ENCODE assay signal across 8 cellular contexts in genomic region chr4:20251796-20252655, GRCh38. TPM values are rescaled to one million over a fixed set of nuclear protein-coding genes. Genes with fewer than 3 reads are reported as not detected.
A peak's percentile ranks its signal among the peaks of the same experiment; 100 is the strongest.
DNase-seq lines count a peak whose midpoint lies in the region; ATAC-seq and TF ChIP-seq lines count a peak whose summit lies in the region.

Gene SLIT2 (plus strand): TSS chr4:20251905. CDS start chr4:20253816, 1,911 bp downstream.

- H3K4me3 ChIP-seq in AG04449 (ENCODE audit: low read depth, low read length), result peak within 1 kb of the TSS; percentile 75
- peak within 1 kb of the TSS; percentile 78 for H3K4me3 ChIP-seq in fibroblast of villous mesenchyme (ENCODE audit: low read depth, low read length)

- CTCF ChIA-PET in AG04449 (lab: Yijun Ruan, JAX), result interaction anchor here (1.5 to 7.4 kb wide), 7 partner anchors 9 to 433 kb away, joined by 3 to 41 read pairs (median 4); no protein-coding TSS in a partner anchor

- H3K9me3 Mint-ChIP-seq in activated T-cell treated with anti-CD3 and anti-CD28 coated beads, Interleukin-2, amount 50 U/mL, for 24 hours, result peaks cover 1% of the 10 kb centered on the region
- H3K9me3 Mint-ChIP-seq in nephron progenitor cell, result no peaks in the 10 kb centered on the region

- H3K4me3 Mint-ChIP-seq in activated T-cell treated with anti-CD3 and anti-CD28 coated beads, Interleukin-2, amount 50 U/mL, for 24 hours, result no peak within 1 kb of the TSS
- peak within 1 kb of the TSS; percentile 98 for H3K4me3 Mint-ChIP-seq in nephron progenitor cell

- TF ChIP-seq CTCF in AG04449 (IDR thresholded peaks at IDR 0.05; ENCODE audit: insufficient read depth, low read length, missing control alignments), result peak; percentile 31
- no peak for TF ChIP-seq CTCF in fibroblast of villous mesenchyme (IDR thresholded peaks at IDR 0.05; ENCODE audit: insufficient read depth, low read depth, low read length)
- no peak for TF ChIP-seq CTCF in nephron progenitor cell (IDR thresholded peaks at IDR 0.05)

- POLR2A ChIA-PET in AG04449 (lab: Yijun Ruan, JAX), result interaction anchor here (0.6 to 0.7 kb wide), 3 partner anchors 94 to 988 kb away, joined by 3 read pairs; no protein-coding TSS in a partner anchor

- no peaks in the 10 kb centered on the region for H3K36me3 Mint-ChIP-seq in activated T-cell treated with anti-CD3 and anti-CD28 coated beads, Interleukin-2, amount 50 U/mL, for 24 hours (ENCODE audit: low read depth)
- no peaks in the 10 kb centered on the region for H3K36me3 Mint-ChIP-seq in nephron progenitor cell (ENCODE audit: low read depth)

- H3K27ac Mint-ChIP-seq in activated T-cell treated with anti-CD3 and anti-CD28 coated beads, Interleukin-2, amount 50 U/mL, for 24 hours, result no peak within 1 kb of the TSS
- peak within 1 kb of the TSS; percentile 88 for H3K27ac Mint-ChIP-seq in nephron progenitor cell

- H3K27me3 Mint-ChIP-seq in activated T-cell treated with anti-CD3 and anti-CD28 coated beads, Interleukin-2, amount 50 U/mL, for 24 hours, result peaks cover 59% of the 10 kb centered on the region
- peaks cover 3% of the 10 kb centered on the region for H3K27me3 Mint-ChIP-seq in nephron progenitor cell (ENCODE audit: low read depth, poor library complexity)

- peak; percentile 45 for ATAC-seq in GM18508 (IDR thresholded peaks at IDR 0.05; ENCODE audit: insufficient read depth, unreplicated experiment)
- peak; percentile 86 for ATAC-seq in HG02973 (IDR thresholded peaks at IDR 0.05; ENCODE audit: unreplicated experiment)

- H3K4me1 Mint-ChIP-seq in activated T-cell treated with anti-CD3 and anti-CD28 coated beads, Interleukin-2, amount 50 U/mL, for 24 hours (ENCODE audit: low read depth), result peaks cover 9% of the 10 kb centered on the region
- H3K4me1 Mint-ChIP-seq in nephron progenitor cell, result peaks cover 43% of the 10 kb centered on the region

- DNase-seq in AG04449 (ENCODE audit: low read depth, low spot score) (no peak), NCI-H2029 treated with DMSO at 0.1 percent for 48 hours (lab: John Stamatoyannopoulos, UW) (peak; percentile 52), fibroblast of villous mesenchyme (ENCODE audit: low read depth) (peak; percentile 83), nephron progenitor cell (peak; percentile 95)
- peak; percentile 45 for DNase-seq in activated T-cell treated with anti-CD3 and anti-CD28 coated beads, Interleukin-2, amount 50 U/mL, for 24 hours
- DNase-seq in central memory CD4-positive, alpha-beta T cell, result no peak

RNA-seq across cellular contexts. Expression of gene SLIT2, which starts in this region (rescaled TPM):
- total RNA-seq in fibroblast of villous mesenchyme, result 8.4 and 20.7 TPM in 2 replicates

Comparison
In these comparisons a context has a peak if more than half of its experiments do, and no peak if none do; other contexts are left out.
1. DNase-seq: peak in NCI-H2029 treated with DMSO at 0.1 percent for 48 hours (single experiment), activated T-cell treated with anti-CD3 and anti-CD28 coated beads, Interleukin-2, amount 50 U/mL, for 24 hours (single experiment), fibroblast of villous mesenchyme (single experiment) and nephron progenitor cell (single experiment); none in AG04449 (single experiment) and central memory CD4-positive, alpha-beta T cell (single experiment).